13 cellular contexts compared by ENCODE assay signal in the genomic region with DNA sequence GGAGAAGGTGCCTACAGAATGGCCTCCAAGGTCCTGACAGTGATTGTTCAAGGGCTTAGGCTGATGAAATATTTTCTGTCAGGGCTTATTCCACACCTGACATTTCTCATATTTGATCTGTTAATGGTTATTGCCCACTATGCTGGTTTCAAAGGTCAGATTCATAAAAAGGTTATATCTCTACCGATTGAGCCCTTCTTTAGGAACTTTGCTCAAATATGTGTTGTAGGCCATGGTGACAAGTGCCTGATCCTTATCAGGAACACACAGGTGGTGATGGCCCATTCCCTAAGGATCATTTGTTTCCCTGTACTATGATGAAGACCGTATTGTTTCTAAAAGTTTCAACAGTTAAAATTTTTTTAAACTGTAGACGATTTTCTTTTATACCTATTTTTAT.
DNase-seq lines count a peak whose midpoint lies in the region; ATAC-seq and TF ChIP-seq lines count a peak whose summit lies in the region.
"Had no signal": no experiment of that assay in that cellular context is flagged by ENCODE, and none has a peak within 500 bp of the region (broad histone marks: within the 10 kb centered on the region; RNA-seq: fewer than 3 reads in every experiment).

No MANE protein-coding gene starts in this region.

- no peak overlapping the region for H2AFZ ChIP-seq in hepatocyte

- peak; percentile 80 for ATAC-seq in mucosa of descending colon

- H3K9me3 ChIP-seq in hepatocyte (ENCODE audit: low read depth): no peaks in the 10 kb centered on the region
- no peaks in the 10 kb centered on the region for H3K9me3 ChIP-seq in mucosa of descending colon
- H3K9me3 ChIP-seq: HAP-1 had no signal

- H2BK120ac ChIP-seq in mesendoderm (ENCODE audit: low read depth, low read length): no peak overlapping the region

- H3K27me3 ChIP-seq in hepatocyte: no peaks in the 10 kb centered on the region
- no peaks in the 10 kb centered on the region for H3K27me3 ChIP-seq in mesendoderm (ENCODE audit: insufficient read depth, low read length, poor library complexity)

- H3K4me1 ChIP-seq in hepatocyte (ENCODE audit: insufficient read depth): no peaks in the 10 kb centered on the region
- H3K4me1 ChIP-seq in mucosa of descending colon (ENCODE audit: low read depth): no peaks in the 10 kb centered on the region
- H3K4me1 ChIP-seq in mesendoderm (ENCODE audit: control insufficient read depth, low read depth, low read length): no peaks in the 10 kb centered on the region

- H4K8ac ChIP-seq in mesendoderm (ENCODE audit: low read depth, low read length): no peak overlapping the region

- H3K4me2 ChIP-seq in hepatocyte (no peak overlapping the region), mesendoderm (ENCODE audit: low read length) (no peak overlapping the region)

- DNase-seq in HuH-7 (ENCODE audit: low spot score): peak; percentile 15
- peak; percentile 13 for DNase-seq in hepatocyte (ENCODE audit: low spot score)
- DNase-seq in mucosa of descending colon: no peak
- DNase-seq in mesendoderm: no peak
- DNase-seq in NCI-H1105 treated with DMSO at 0.1 percent for 48 hours (lab: John Stamatoyannopoulos, UW): no peak
- no peak for DNase-seq in NCI-H2227 (lab: John Stamatoyannopoulos, UW; ENCODE audit: unreplicated experiment)
- DNase-seq: C1 segment of cervical spinal cord; CD4-positive, alpha-beta memory T cell; COR-L47; DMS153; DND-41; GOT3 had no signal

- H4K5ac ChIP-seq in mesendoderm (ENCODE audit: low read length): no peak overlapping the region

- 63% methylated on average over 3 of the region's 3 CpGs for WGBS in hepatocyte (ENCODE audit: low lambda C conversion rate, missing lambda C conversion rate)
- no CpG with 5 or more reads among the region's 3 CpGs for WGBS in mesendoderm (ENCODE audit: extremely low coverage, insufficient coverage, low lambda C conversion rate)

- TF ChIP-seq CTCF in hepatocyte (IDR thresholded peaks at IDR 0.05; ENCODE audit: poor library complexity) (no peak), mucosa of descending colon (IDR thresholded peaks at IDR 0.05) (no peak)

- intact Hi-C loops in mucosa of descending colon (cut with DNase I, micrococcal nuclease): no loop called here

- H3K4me3 ChIP-seq in hepatocyte: no peak overlapping the region
- no peak overlapping the region for H3K4me3 ChIP-seq in mucosa of descending colon
- no peak overlapping the region for H3K4me3 ChIP-seq in mesendoderm (ENCODE audit: low read length)
- H3K4me3 ChIP-seq: HAP-1 had no signal

- no peak overlapping the region for H3K4ac ChIP-seq in mesendoderm (ENCODE audit: low read depth, low read length)

- no peak overlapping the region for H3K18ac ChIP-seq in mesendoderm (ENCODE audit: low read length)

- H3K27ac ChIP-seq in hepatocyte: peak overlapping the region; percentile 35
- no peak overlapping the region for H3K27ac ChIP-seq in mesendoderm (ENCODE audit: low read depth, low read length)

- H2AK5ac ChIP-seq in mesendoderm (ENCODE audit: low read length): no peak overlapping the region

- no peak overlapping the region for H3K9ac ChIP-seq in mesendoderm (ENCODE audit: low read length)

- H2BK15ac ChIP-seq in mesendoderm (replicated peaks; ENCODE audit: low read depth): no peak overlapping the region

- no peak overlapping the region for H3K56ac ChIP-seq in mesendoderm (ENCODE audit: low read length)

- H3K79me2 ChIP-seq in hepatocyte (no peaks in the 10 kb centered on the region), mesendoderm (ENCODE audit: control insufficient read depth, insufficient read depth, low read length) (no peaks in the 10 kb centered on the region)

- no peaks in the 10 kb centered on the region for H4K20me1 ChIP-seq in hepatocyte (ENCODE audit: insufficient read depth, poor library complexity, severe bottlenecking)

- H3K36me3 ChIP-seq in hepatocyte (replicated peaks; ENCODE audit: insufficient read depth, low read depth) (no peaks in the 10 kb centered on the region), mucosa of descending colon (ENCODE audit: low read depth) (no peaks in the 10 kb centered on the region), mesendoderm (ENCODE audit: control insufficient read depth, insufficient read depth, low read length) (no peaks in the 10 kb centered on the region)
- H3K36me3 ChIP-seq: HAP-1 had no signal

- H3K9me2 ChIP-seq in hepatocyte (replicated peaks; ENCODE audit: insufficient read depth): no peaks in the 10 kb centered on the region

- H3K23ac ChIP-seq in mesendoderm (ENCODE audit: low read length): no peak overlapping the region

- H3K79me1 ChIP-seq in mesendoderm (ENCODE audit: low read length): no peaks in the 10 kb centered on the region

- H2BK5ac ChIP-seq in mesendoderm (ENCODE audit: low read length): no peak overlapping the region

Comparison
In these comparisons a context has a peak if more than half of its experiments do, and no peak if none do; other contexts are left out.
1. DNase-seq: peak in HuH-7 (single experiment) and hepatocyte (single experiment); none in mucosa of descending colon (0 of 3), mesendoderm (single experiment), NCI-H1105 treated with DMSO at 0.1 percent for 48 hours (single experiment) and NCI-H2227 (single experiment).